ENCODE assay signal across 9 cellular contexts in genomic region chr3:106004137-106004600, GRCh38.
DNase-seq lines count a peak whose midpoint lies in the region; ATAC-seq, FAIRE-seq and TF ChIP-seq lines count a peak whose summit lies in the region.
"Had no signal": no experiment of that assay in that cellular context is flagged by ENCODE, and none has a peak within 500 bp of the region (broad histone marks: within the 10 kb centered on the region; RNA-seq: fewer than 3 reads in every experiment).

No MANE protein-coding gene starts in this region.

- 25% methylated on average over 4 of the region's 4 CpGs for WGBS in A549 (ENCODE audit: missing lambda C conversion rate)
- WGBS in mammary epithelial cell (ENCODE audit: low coverage, missing lambda C conversion rate), result 80% methylated on average over 4 of the region's 4 CpGs

- H3K4me2 ChIP-seq in A549 (peak overlapping the region; percentile 74), mammary epithelial cell (ENCODE audit: insufficient read depth, low read depth, low read length) (peak overlapping the region; percentile 22)

- no peak overlapping the region for H3K9ac ChIP-seq in mammary epithelial cell (ENCODE audit: insufficient read depth, low read length)

- H3K4me3 ChIP-seq in A549 (peak overlapping the region; percentile 29; the same call in 2 of the 3 replicates), mammary epithelial cell (replicated peaks in 1 of 3; ENCODE audit: insufficient read depth in 1 of 3, low read depth in 2 of 3, low read length in 3 of 3) (no peak overlapping the region), SJCRH30 (no peak overlapping the region)

- BruUV-seq in mammary epithelial cell (replicated peaks; lab: Mats Ljungman, UMichigan), result no TSS peak

- H4K20me1 ChIP-seq in mammary epithelial cell (ENCODE audit: insufficient read depth, low read length), result no peaks in the 10 kb centered on the region

- TF ChIP-seq EP300 in A549 (IDR thresholded peaks at IDR 0.05), result no peak

- intact Hi-C loops in mammary epithelial cell (cut with micrococcal nuclease), result no loop called here

- peak overlapping the region; percentile 57 to 58 for H3K27ac ChIP-seq in A549
- peak overlapping the region; percentile 89 for H3K27ac ChIP-seq in mammary epithelial cell (ENCODE audit: insufficient read depth, low read depth, low read length)
- H3K27ac ChIP-seq in SJCRH30, result no peak overlapping the region

- H3K4me1 ChIP-seq in A549 (peaks cover 6% of the 10 kb centered on the region; the same call in 1 of the 3 replicates), mammary epithelial cell (ENCODE audit: insufficient read depth, low read length) (peaks cover 13% of the 10 kb centered on the region), SJCRH30 (no peaks in the 10 kb centered on the region)
- H3K4me1 ChIP-seq: Caco-2 had no signal

- no peak for FAIRE-seq in A549 (lab: Jason Lieb, UNC)

- in situ Hi-C loops in mammary epithelial cell (cut with MboI; ENCODE audit: low sequenced_read_pairs in 2 of 2), result no loop called here

- POLR2A ChIA-PET in A549 (lab: Yijun Ruan, JAX), result no interaction called here

- dilution Hi-C loops in mammary epithelial cell (cut with HindIII; ENCODE audit: low sequenced_read_pairs), result no loop called here

- ATAC-seq in A549, result peak; percentile 62 to 73; a peak in 5 of 6 replicates

- no peak overlapping the region for H2AFZ ChIP-seq in mammary epithelial cell (ENCODE audit: low read depth, low read length)

- H3K9me3 ChIP-seq in A549 (peaks cover 6% of the 10 kb centered on the region; the same call in 1 of the 3 replicates), mammary epithelial cell (replicated peaks; ENCODE audit: insufficient read depth, low read length) (peaks cover 3% of the 10 kb centered on the region), SJCRH30 (replicated peaks) (no peaks in the 10 kb centered on the region)
- H3K9me3 ChIP-seq: Caco-2 had no signal

- H3K79me2 ChIP-seq in mammary epithelial cell (ENCODE audit: insufficient read depth, low read length), result no peaks in the 10 kb centered on the region

- TF ChIP-seq CTCF in A549 (IDR thresholded peaks at IDR 0.05) (no peak), mammary epithelial cell (conservative IDR thresholded peaks at IDR 0.05 in 1 of 2, IDR thresholded peaks at IDR 0.05 in 1 of 2; ENCODE audit: extremely low read depth in 1 of 2, insufficient read depth in 1 of 2, low read depth in 1 of 2, low read length in 2 of 2) (no peak)

- TF ChIP-seq RAD21 in A549 (conservative IDR thresholded peaks at IDR 0.05 in 1 of 2, IDR thresholded peaks at IDR 0.05 in 1 of 2), result no peak

- no peaks in the 10 kb centered on the region for H3K27me3 ChIP-seq in mammary epithelial cell (ENCODE audit: insufficient read depth, low read length)
- H3K27me3 ChIP-seq in SJCRH30, result no peaks in the 10 kb centered on the region

- no peak for TF ChIP-seq POLR2A in A549 (IDR thresholded peaks at IDR 0.05; ENCODE audit: low read length)

- H3K36me3 ChIP-seq in mammary epithelial cell (ENCODE audit: insufficient read depth, low read length), result no peaks in the 10 kb centered on the region
- no peaks in the 10 kb centered on the region for H3K36me3 ChIP-seq in SJCRH30

- CTCF ChIA-PET in A549 (lab: Yijun Ruan, JAX) (no interaction called here), mammary epithelial cell (lab: Charles Lee; ENCODE audit: low non-redundant PET) (no interaction called here)

- peak in 1 of 2 experiments; percentile 44 for DNase-seq in A549 (ENCODE audit: low read depth in 1 of 2, low spot score in 1 of 2)
- peak; percentile 97 for DNase-seq in OCI-M1 (lab: John Stamatoyannopoulos, UW)
- DNase-seq in mammary epithelial cell, result peak; percentile 31
- DNase-seq in kidney glomerular epithelial cell (lab: John Stamatoyannopoulos, UW), result peak; percentile 2
- no peak for DNase-seq in COLO668 (lab: John Stamatoyannopoulos, UW; ENCODE audit: unreplicated experiment)
- DNase-seq in SJCRH30, result no peak
- DNase-seq in NCI-H510A treated with DMSO at 0.1 percent for 48 hours (lab: John Stamatoyannopoulos, UW), result no peak
- DNase-seq in superior temporal gyrus (ENCODE audit: extremely low spot score), result no peak
- DNase-seq: Caco-2 had no signal

TF ChIP-seq in A549, 52 proteins besides CTCF, POLR2A, EP300 and RAD21:
- TF ChIP-seq, protein P1, sequence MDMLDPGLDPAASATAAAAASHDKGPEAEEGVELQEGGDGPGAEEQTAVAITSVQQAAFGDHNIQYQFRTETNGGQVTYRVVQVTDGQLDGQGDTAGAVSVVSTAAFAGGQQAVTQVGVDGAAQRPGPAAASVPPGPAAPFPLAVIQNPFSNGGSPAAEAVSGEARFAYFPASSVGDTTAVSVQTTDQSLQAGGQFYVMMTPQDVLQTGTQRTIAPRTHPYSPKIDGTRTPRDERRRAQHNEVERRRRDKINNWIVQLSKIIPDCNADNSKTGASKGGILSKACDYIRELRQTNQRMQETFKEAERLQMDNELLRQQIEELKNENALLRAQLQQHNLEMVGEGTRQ (IDR thresholded peaks at IDR 0.05), result peak; percentile 61
- TF ChIP-seq MAFK (IDR thresholded peaks at IDR 0.05; ENCODE audit: partially characterized antibody), result peak; percentile 95
- TF ChIP-seq FOSL2 (IDR thresholded peaks at IDR 0.05), result no peak
- peak; percentile 34; the same call in 1 of the 2 replicates for TF ChIP-seq FOSL2 (CRISPR knock-in tag; IDR thresholded peaks at IDR 0.05)
- TF ChIP-seq HOXA7 (CRISPR knock-in tag; IDR thresholded peaks at IDR 0.05), result no peak

Comparison
In these comparisons a context has a peak if more than half of its experiments do, and no peak if none do; other contexts are left out.
1. DNase-seq: peak in OCI-M1 (single experiment), mammary epithelial cell (single experiment) and kidney glomerular epithelial cell (single experiment); none in COLO668 (single experiment), SJCRH30 (0 of 2), NCI-H510A treated with DMSO at 0.1 percent for 48 hours (single experiment) and superior temporal gyrus (single experiment).